1 cellular context compared by ENCODE assay signal in the genomic region with DNA sequence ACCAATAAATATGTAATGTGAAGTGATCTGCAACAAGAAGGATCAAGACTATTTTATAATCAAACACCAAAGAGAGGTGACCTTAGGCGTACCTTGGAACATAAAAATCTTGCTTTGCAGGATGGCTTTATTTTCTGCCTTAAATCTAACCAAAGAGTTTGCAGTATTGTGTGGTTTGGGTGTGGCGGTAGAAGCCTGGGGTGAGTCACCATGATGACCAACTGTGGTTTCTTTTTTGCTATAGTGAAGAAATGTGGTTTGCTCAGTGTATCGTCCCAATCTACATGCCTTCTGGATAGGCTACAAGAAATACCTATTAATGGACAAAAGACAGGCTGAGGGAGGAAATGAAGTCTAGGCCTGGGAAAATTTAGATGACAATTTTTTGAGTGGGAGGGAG.
TF ChIP-seq lines count a peak whose summit lies in the region.

No MANE protein-coding gene starts in this region.

TF ChIP-seq in K562, 482 proteins besides CTCF, POLR2A, EP300 and RAD21 (continued from another document):
- no peak for TF ChIP-seq FOXK1 (CRISPR knock-in tag; IDR thresholded peaks at IDR 0.05; ENCODE audit: borderline replicate concordance)
